In genomic region chr20:25294459-25295385, GRCh38 we compare ENCODE assay signal across 8 cellular contexts. TPM values are rescaled to one million over a fixed set of nuclear protein-coding genes. Genes with fewer than 3 reads are reported as not detected.
A peak's percentile ranks its signal among the peaks of the same experiment; 100 is the strongest.
DNase-seq lines count a peak whose midpoint lies in the region; ATAC-seq and TF ChIP-seq lines count a peak whose summit lies in the region.

No MANE protein-coding gene starts in this region.

- H3K27me3 Mint-ChIP-seq in activated B cell treated with CpG ODN at 0.5 μM for 24 hours: no peaks in the 10 kb centered on the region

- H3K9me3 Mint-ChIP-seq in activated B cell treated with CpG ODN at 0.5 μM for 24 hours: no peaks in the 10 kb centered on the region

- no peak for TF ChIP-seq CTCF in activated B cell treated with CpG ODN at 0.5 μM for 24 hours (IDR thresholded peaks at IDR 0.05)

- peaks cover 31% of the 10 kb centered on the region for H3K36me3 Mint-ChIP-seq in activated B cell treated with CpG ODN at 0.5 μM for 24 hours (ENCODE audit: low read depth)

- no peak overlapping the region for H3K27ac Mint-ChIP-seq in activated B cell treated with CpG ODN at 0.5 μM for 24 hours

- peaks cover 5% of the 10 kb centered on the region for H3K4me1 Mint-ChIP-seq in activated B cell treated with CpG ODN at 0.5 μM for 24 hours

- ATAC-seq in activated B cell treated with CpG ODN at 0.5 μM for 24 hours (ENCODE audit: low read depth) (peak; percentile 92), left lobe of liver (peak; percentile 58)

- no peak overlapping the region for H3K4me3 Mint-ChIP-seq in activated B cell treated with CpG ODN at 0.5 μM for 24 hours

- DNase-seq in activated gamma-delta T cell treated with Interleukin-2 at 50 U/mL for 16 hours: peak; percentile 51
- DNase-seq in activated gamma-delta T cell (lab: John Stamatoyannopoulos, UW): no peak
- DNase-seq in NAMALWA (ENCODE audit: low spot score): peak; percentile 85
- DNase-seq in activated B cell treated with CpG ODN at 0.5 μM for 24 hours: peak; percentile 54
- DNase-seq in central memory CD4-positive, alpha-beta T cell: peak; percentile 27
- no peak for DNase-seq in left lobe of liver (ENCODE audit: low spot score)
- DNase-seq in stimulated activated CD4-positive, alpha-beta T cell treated with anti-CD3 and anti-CD28 coated beads, TNF-alpha, amount 100 ng/mL, for 24 hours (ENCODE audit: low read depth in 3 of 3): peak; percentile 13 to 55 (median 18)
- no peak for DNase-seq in cerebellum (ENCODE audit: low spot score)

- CTCF ChIA-PET in activated B cell treated with CpG ODN at 0.5 μM for 24 hours (lab: Charles Lee): interaction anchor here (0.9 to 4.1 kb wide), 6 partner anchors 10 to 113 kb away, joined by 3 to 57 read pairs (median 5); partner anchors contain the start of gene GINS1

- POLR2A ChIA-PET in activated B cell treated with CpG ODN at 0.5 μM for 24 hours (lab: Charles Lee): interaction anchor here (1.1 to 1.3 kb wide), 2 partner anchors 104 to 112 kb away, joined by 3 to 4 read pairs; no protein-coding TSS in a partner anchor

- intact Hi-C loops in activated B cell treated with CpG ODN at 0.5 μM for 24 hours (cut with micrococcal nuclease): loop anchor here (1.0 to 5.0 kb wide), 5 partner anchors 96 to 328 kb away; partner anchors contain the start of genes ABHD12, ACSS1 and NANP

RNA-seq across cellular contexts. Expression of gene PYGB, which starts 46.8 kb away (rescaled TPM):
- total RNA-seq in activated B cell treated with CpG ODN at 0.5 μM for 24 hours: 21.5 and 23.5 TPM in 2 replicates
- 10.3 TPM for total RNA-seq in left lobe of liver
- 61.5 TPM for total RNA-seq in cerebellum

Comparison
In these comparisons a context has a peak if more than half of its experiments do, and no peak if none do; other contexts are left out.
1. DNase-seq: peak in activated gamma-delta T cell treated with Interleukin-2 at 50 U/mL for 16 hours (single experiment), NAMALWA (single experiment), activated B cell treated with CpG ODN at 0.5 μM for 24 hours (single experiment), central memory CD4-positive, alpha-beta T cell (single experiment) and stimulated activated CD4-positive, alpha-beta T cell treated with anti-CD3 and anti-CD28 coated beads, TNF-alpha, amount 100 ng/mL, for 24 hours (3 of 3); none in activated gamma-delta T cell (single experiment), left lobe of liver (single experiment) and cerebellum (single experiment).